Comparison of ENCODE assay signal across 8 cellular contexts in genomic region chr6:57799703-57800479, GRCh38.
A peak's percentile ranks its signal among the peaks of the same experiment; 100 is the strongest.
DNase-seq lines count a peak whose midpoint lies in the region; ATAC-seq and TF ChIP-seq lines count a peak whose summit lies in the region.
"Not testable (repeated sequence)": the region's sequence is repeated elsewhere in the genome, so short reads cannot be mapped to it uniquely, and the experiment has no call there.

No MANE protein-coding gene starts in this region.

- peak overlapping the region; percentile 12 for H3K4me3 Mint-ChIP-seq in activated naive CD4-positive, alpha-beta T cell treated with anti-CD3 and anti-CD28 coated beads, Interleukin-2, amount 10 ng/mL, durations not matched to agents 7 days and 5 days
- peak overlapping the region; percentile 48 to 71 (median 69) for H3K4me3 Mint-ChIP-seq in nephron

- not testable (repeated sequence) for TF ChIP-seq CTCF in HFF-Myc (IDR thresholded peaks at IDR 0.05; ENCODE audit: low read depth, low read length, missing control alignments); left ventricle myocardium inferior (IDR thresholded peaks at IDR 0.05; ENCODE audit: borderline replicate concordance); nephron (IDR thresholded peaks at IDR 0.05; ENCODE audit: unreplicated experiment in 3 of 3)

- not testable (repeated sequence) for H3K36me3 Mint-ChIP-seq in activated naive CD4-positive, alpha-beta T cell treated with anti-CD3 and anti-CD28 coated beads, Interleukin-2, amount 10 ng/mL, durations not matched to agents 7 days and 5 days; nephron (ENCODE audit: low read depth)

- CTCF ChIA-PET in activated naive CD4-positive, alpha-beta T cell treated with anti-CD3 and anti-CD28 coated beads, Interleukin-2, amount 10 ng/mL, durations not matched to agents 7 days and 5 days (lab: Charles Lee), result not testable (repeated sequence)

- DNase-seq in DMS 273 treated with DMSO at 0.1 percent for 48 hours (lab: John Stamatoyannopoulos, UW) (peak; percentile 25), HFF-Myc (ENCODE audit: extremely low read depth, low read depth) (peak; percentile 47), SK-N-MC (ENCODE audit: low read depth, low spot score) (peak; percentile 65)
- not testable (repeated sequence) for DNase-seq in activated naive CD4-positive, alpha-beta T cell treated with anti-CD3 and anti-CD28 coated beads, Interleukin-2, amount 10 ng/mL, durations not matched to agents 7 days and 5 days; left ventricle myocardium inferior
- peak; percentile 18 for DNase-seq in stimulated activated naive CD8-positive, alpha-beta T cell treated with anti-CD3 and anti-CD28 coated beads, Interleukin-15, Interleukin-2, amounts not matched to agents 100 U/mL and 50 U/mL, for 24 hours

- H3K27me3 ChIP-seq in ectodermal cell (ENCODE audit: control insufficient read depth, insufficient read depth, low read length, poor library complexity, severe bottlenecking) (peaks cover 37% of the 10 kb centered on the region), left ventricle myocardium inferior (ENCODE audit: low read depth) (peaks cover 27% of the 10 kb centered on the region)

- peaks cover 25% of the 10 kb centered on the region for H3K27me3 Mint-ChIP-seq in activated naive CD4-positive, alpha-beta T cell treated with anti-CD3 and anti-CD28 coated beads, Interleukin-2, amount 10 ng/mL, durations not matched to agents 7 days and 5 days
- H3K27me3 Mint-ChIP-seq in nephron (ENCODE audit: low read depth), result peaks cover 46% of the 10 kb centered on the region

- not testable (repeated sequence) for H3K4me1 ChIP-seq in ectodermal cell (ENCODE audit: control insufficient read depth, insufficient read depth, low read length); left ventricle myocardium inferior

- not testable (repeated sequence) for H3K9me3 ChIP-seq in SK-N-MC (ENCODE audit: low read depth, low read length); ectodermal cell (ENCODE audit: control insufficient read depth, low read length); left ventricle myocardium inferior (replicated peaks)

- intact Hi-C loops in left ventricle myocardium inferior (cut with micrococcal nuclease), result not testable (repeated sequence)

- not testable (repeated sequence) for H3K9ac ChIP-seq in SK-N-MC (ENCODE audit: insufficient read length)

- not testable (repeated sequence) for H3K36me3 ChIP-seq in SK-N-MC (ENCODE audit: insufficient read depth, low read length); ectodermal cell (ENCODE audit: control insufficient read depth, insufficient read depth, low read length); left ventricle myocardium inferior

- H3K27ac ChIP-seq in SK-N-MC; ectodermal cell (ENCODE audit: insufficient read depth, low read depth, low read length, poor library complexity, severe bottlenecking); left ventricle myocardium inferior (replicated peaks): not testable (repeated sequence)

- H3K4me3 ChIP-seq in HFF-Myc (replicated peaks; ENCODE audit: low read depth, low read length) (peak overlapping the region; percentile 46), SK-N-MC (peak overlapping the region; percentile 78), ectodermal cell (ENCODE audit: insufficient read depth, low read depth, low read length) (peak overlapping the region; percentile 32), left ventricle myocardium inferior (peak overlapping the region; percentile 19)

- H3K27ac Mint-ChIP-seq in activated naive CD4-positive, alpha-beta T cell treated with anti-CD3 and anti-CD28 coated beads, Interleukin-2, amount 10 ng/mL, durations not matched to agents 7 days and 5 days, result peak overlapping the region; percentile 78
- not testable (repeated sequence) for H3K27ac Mint-ChIP-seq in nephron

- peak; percentile 77 for ATAC-seq in stimulated activated naive CD8-positive, alpha-beta T cell treated with anti-CD3 and anti-CD28 coated beads, Interleukin-15, Interleukin-2, amounts not matched to agents 100 U/mL and 50 U/mL, for 24 hours

- H3K4me1 Mint-ChIP-seq in activated naive CD4-positive, alpha-beta T cell treated with anti-CD3 and anti-CD28 coated beads, Interleukin-2, amount 10 ng/mL, durations not matched to agents 7 days and 5 days; nephron: not testable (repeated sequence)

- WGBS in ectodermal cell, 2 experiments, result 29 to 33% methylated on average over 37 of the region's 38 CpGs

- H3K9me3 Mint-ChIP-seq in activated naive CD4-positive, alpha-beta T cell treated with anti-CD3 and anti-CD28 coated beads, Interleukin-2, amount 10 ng/mL, durations not matched to agents 7 days and 5 days; nephron: not testable (repeated sequence)

Comparison
In these comparisons a context has a peak if more than half of its experiments do, and no peak if none do; other contexts are left out.
1. H3K4me3 ChIP-seq: peak in every context shown above with its lines; median percentile 78 in SK-N-MC; 46 in HFF-Myc; 32 in ectodermal cell; 19 in left ventricle myocardium inferior.